In the genomic region with DNA sequence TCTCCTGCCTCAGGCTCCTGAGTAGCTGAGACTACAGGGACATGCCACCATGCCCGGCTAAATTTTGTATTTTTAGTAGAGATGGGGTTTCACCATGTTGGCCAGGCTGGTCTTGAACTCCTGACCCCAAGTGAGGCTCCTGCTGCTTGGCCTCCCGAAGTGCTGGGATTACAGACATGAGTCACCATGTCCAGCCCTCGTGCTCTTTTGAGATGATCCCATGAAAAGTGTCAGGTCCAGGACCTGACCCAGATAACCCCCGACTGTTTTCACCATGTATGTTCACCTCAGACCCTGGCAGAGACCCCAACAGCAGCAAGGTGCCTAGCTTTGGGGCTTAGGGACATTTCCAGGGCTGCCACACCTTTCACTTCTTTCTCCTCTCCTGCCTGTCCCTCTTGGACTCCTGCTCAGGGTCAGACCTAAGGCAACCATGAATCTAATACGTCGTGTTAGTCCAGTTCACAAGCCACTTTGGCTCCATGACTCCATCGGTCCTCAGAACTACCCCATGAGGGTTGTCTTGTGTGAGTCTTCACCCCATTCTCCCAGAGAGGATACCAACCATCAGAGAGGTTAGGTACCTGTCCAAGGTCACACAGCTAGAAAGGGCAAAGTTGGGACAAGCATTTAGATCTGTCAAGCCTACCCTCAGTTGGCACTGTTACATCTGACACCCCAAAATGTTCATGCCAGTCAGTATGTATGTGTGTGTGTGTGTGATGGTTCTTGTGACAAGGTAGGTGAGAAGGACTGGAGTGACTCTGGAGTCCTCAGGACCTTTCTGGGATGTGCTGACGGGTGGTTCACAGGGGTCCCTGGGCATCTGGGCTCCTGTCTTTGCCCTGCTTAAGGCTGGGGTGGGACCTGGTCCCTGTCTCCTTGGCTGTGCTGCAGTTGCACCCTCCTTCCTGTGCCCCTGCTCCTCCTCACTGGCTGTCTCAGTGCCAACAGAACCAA, we compare ENCODE assay signal across 1 cellular context.
A peak's percentile ranks its signal among the peaks of the same experiment; 100 is the strongest.
TF ChIP-seq lines count a peak whose summit lies in the region.

No MANE protein-coding gene starts in this region.

TF ChIP-seq in K562, 482 proteins besides CTCF, POLR2A, EP300 and RAD21:
- peak; percentile 78 for TF ChIP-seq FOSL1 (tag; conservative IDR thresholded peaks at IDR 0.05)
- TF ChIP-seq, protein P1, sequence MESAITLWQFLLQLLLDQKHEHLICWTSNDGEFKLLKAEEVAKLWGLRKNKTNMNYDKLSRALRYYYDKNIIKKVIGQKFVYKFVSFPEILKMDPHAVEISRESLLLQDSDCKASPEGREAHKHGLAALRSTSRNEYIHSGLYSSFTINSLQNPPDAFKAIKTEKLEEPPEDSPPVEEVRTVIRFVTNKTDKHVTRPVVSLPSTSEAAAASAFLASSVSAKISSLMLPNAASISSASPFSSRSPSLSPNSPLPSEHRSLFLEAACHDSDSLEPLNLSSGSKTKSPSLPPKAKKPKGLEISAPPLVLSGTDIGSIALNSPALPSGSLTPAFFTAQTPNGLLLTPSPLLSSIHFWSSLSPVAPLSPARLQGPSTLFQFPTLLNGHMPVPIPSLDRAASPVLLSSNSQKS (CRISPR knock-in tag; IDR thresholded peaks at IDR 0.05): no peak
- no peak for TF ChIP-seq ZNF311 (CRISPR knock-in tag; IDR thresholded peaks at IDR 0.05)
- TF ChIP-seq BCOR (IDR thresholded peaks at IDR 0.05): peak; percentile 96
- TF ChIP-seq FOXK2 (conservative IDR thresholded peaks at IDR 0.05 in 1 of 2, IDR thresholded peaks at IDR 0.05 in 1 of 2; ENCODE audit: low read depth in 2 of 2): no peak
- TF ChIP-seq SP2 (IDR thresholded peaks at IDR 0.05; ENCODE audit: extremely low read depth, low read depth, low read length, poor library complexity, severe bottlenecking): no peak
- no peak for TF ChIP-seq ZNF263 (CRISPR knock-in tag; IDR thresholded peaks at IDR 0.05; ENCODE audit: borderline replicate concordance)
- no peak for TF ChIP-seq PYGO2 (tag; IDR thresholded peaks at IDR 0.05)
- TF ChIP-seq SMARCA5 (IDR thresholded peaks at IDR 0.05): peak; percentile 54; the same call in 1 of the 2 replicates
- peak; percentile 40 to 62; a peak in 3 of 4 replicates for TF ChIP-seq KDM1A (IDR thresholded peaks at IDR 0.05)
- TF ChIP-seq ZBTB7A (IDR thresholded peaks at IDR 0.05; ENCODE audit: borderline replicate concordance, control insufficient read depth, low read depth, low read length): peak; percentile 25; the same call in 1 of the 2 replicates
- TF ChIP-seq JUND (IDR thresholded peaks at IDR 0.05; ENCODE audit: borderline replicate concordance, low read depth, low read length): peak; percentile 69
- peak; percentile 45; the same call in 1 of the 3 replicates for TF ChIP-seq JUND (tag; IDR thresholded peaks at IDR 0.05; ENCODE audit: borderline replicate concordance, low read depth, low read length)
- peak; percentile 73 for TF ChIP-seq ZFP36 (IDR thresholded peaks at IDR 0.05; ENCODE audit: low read depth, low read length, partially characterized antibody)
- peak; percentile 13 for TF ChIP-seq PHF20 (IDR thresholded peaks at IDR 0.05; ENCODE audit: partially characterized antibody)
- peak; percentile 26; the same call in 1 of the 2 replicates for TF ChIP-seq CEBPG (CRISPR knock-in tag; IDR thresholded peaks at IDR 0.05)
- TF ChIP-seq CEBPG (tag; conservative IDR thresholded peaks at IDR 0.05 in 1 of 2, IDR thresholded peaks at IDR 0.05 in 1 of 2): no peak
- TF ChIP-seq NR2C1 (IDR thresholded peaks at IDR 0.05): no peak
- 0 out of 2 replicates have a peak, but pooled peaks have one; percentile 8 for TF ChIP-seq NR2C1 (tag; IDR thresholded peaks at IDR 0.05)
- 0 out of 2 replicates have a peak, but pooled peaks have one; percentile 22 for TF ChIP-seq DPF2 (IDR thresholded peaks at IDR 0.05)
- peak; percentile 71; the same call in 1 of the 2 replicates for TF ChIP-seq ADNP (tag; IDR thresholded peaks at IDR 0.05)
- no peak for TF ChIP-seq TFAM (CRISPR knock-in tag; conservative IDR thresholded peaks at IDR 0.05)
- TF ChIP-seq NFIC (IDR thresholded peaks at IDR 0.05): no peak
- TF ChIP-seq SRSF9 (IDR thresholded peaks at IDR 0.05; ENCODE audit: borderline replicate concordance, low read depth, low read length): no peak
- TF ChIP-seq SRF (CRISPR knock-in tag; IDR thresholded peaks at IDR 0.05): no peak
- TF ChIP-seq RBM25 (IDR thresholded peaks at IDR 0.05; ENCODE audit: low read depth, low read length, severe bottlenecking): peak; percentile 86
- TF ChIP-seq, protein P2, sequence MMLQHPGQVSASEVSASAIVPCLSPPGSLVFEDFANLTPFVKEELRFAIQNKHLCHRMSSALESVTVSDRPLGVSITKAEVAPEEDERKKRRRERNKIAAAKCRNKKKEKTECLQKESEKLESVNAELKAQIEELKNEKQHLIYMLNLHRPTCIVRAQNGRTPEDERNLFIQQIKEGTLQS (IDR thresholded peaks at IDR 0.05): peak; percentile 79
- TF ChIP-seq, protein P2 (CRISPR knock-in tag; conservative IDR thresholded peaks at IDR 0.05): no peak
- TF ChIP-seq, protein P3, sequence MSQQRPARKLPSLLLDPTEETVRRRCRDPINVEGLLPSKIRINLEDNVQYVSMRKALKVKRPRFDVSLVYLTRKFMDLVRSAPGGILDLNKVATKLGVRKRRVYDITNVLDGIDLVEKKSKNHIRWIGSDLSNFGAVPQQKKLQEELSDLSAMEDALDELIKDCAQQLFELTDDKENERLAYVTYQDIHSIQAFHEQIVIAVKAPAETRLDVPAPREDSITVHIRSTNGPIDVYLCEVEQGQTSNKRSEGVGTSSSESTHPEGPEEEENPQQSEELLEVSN (IDR thresholded peaks at IDR 0.05; ENCODE audit: borderline replicate concordance in 1 of 2, extremely low read depth in 1 of 2, insufficient read depth in 1 of 2, insufficient read length in 1 of 2, low read depth in 1 of 2, low read length in 1 of 2, poor library complexity in 1 of 2, severe bottlenecking in 1 of 2): peak in 1 of 2 experiments; percentile 10
- TF ChIP-seq IRF2 (CRISPR knock-in tag; IDR thresholded peaks at IDR 0.05): no peak
- peak; percentile 69; the same call in 1 of the 2 replicates for TF ChIP-seq HDAC2 (IDR thresholded peaks at IDR 0.05)
- no peak for TF ChIP-seq MEIS2 (IDR thresholded peaks at IDR 0.05; ENCODE audit: partially characterized antibody)
- no peak for TF ChIP-seq MXI1 (IDR thresholded peaks at IDR 0.05; ENCODE audit: low read depth, low read length)
